20 cellular contexts compared by ENCODE assay signal in the genomic region with DNA sequence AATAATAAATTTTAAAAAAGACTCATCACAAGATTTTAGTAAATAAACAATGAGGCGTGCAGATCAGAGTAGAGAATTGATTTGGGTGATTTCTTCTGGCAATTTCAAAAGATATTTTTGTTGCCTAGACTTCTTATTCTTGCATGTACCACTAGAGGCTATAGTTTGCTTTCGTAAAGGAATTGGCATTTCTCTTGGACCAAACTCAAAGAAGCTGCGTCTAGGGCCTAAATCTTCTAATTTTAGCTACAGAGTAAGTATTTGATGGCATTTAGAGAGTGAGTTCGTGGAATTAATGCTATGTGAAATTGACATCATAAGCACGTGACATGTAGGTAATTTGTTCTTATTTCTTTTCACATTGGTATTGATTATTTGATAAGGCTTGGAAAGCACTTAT. TPM values are rescaled to one million over a fixed set of nuclear protein-coding genes. Genes with fewer than 3 reads are reported as not detected.
DNase-seq lines count a peak whose midpoint lies in the region; ATAC-seq and TF ChIP-seq lines count a peak whose summit lies in the region.
"Had no signal": no experiment of that assay in that cellular context is flagged by ENCODE, and none has a peak within 500 bp of the region (broad histone marks: within the 10 kb centered on the region; RNA-seq: fewer than 3 reads in every experiment).

No MANE protein-coding gene starts in this region.

- H3K4me3 Mint-ChIP-seq in nephron progenitor cell: no peak overlapping the region
- H3K4me3 Mint-ChIP-seq: activated CD8-positive, alpha-beta T cell treated with anti-CD3 and anti-CD28 coated beads, Interleukin-2, amount 10 ng/mL, durations not matched to agents 7 days and 5 days; activated T-cell treated with anti-CD3 and anti-CD28 coated beads, Interleukin-2, amount 50 U/mL, for 72 hours; memory B cell; naive thymus-derived CD8-positive, alpha-beta T cell had no signal

- POLR2A ChIA-PET in AG04449 (lab: Yijun Ruan, JAX): no interaction called here

- no peak overlapping the region for H3K27ac Mint-ChIP-seq in nephron progenitor cell
- H3K27ac Mint-ChIP-seq: activated CD8-positive, alpha-beta T cell treated with anti-CD3 and anti-CD28 coated beads, Interleukin-2, amount 10 ng/mL, durations not matched to agents 7 days and 5 days; memory B cell had no signal

- H3K36me3 ChIP-seq in osteoblast (ENCODE audit: insufficient read depth, low read length) (peaks cover 38% of the 10 kb centered on the region), WERI-Rb-1 (peaks cover 14% of the 10 kb centered on the region)
- H3K36me3 ChIP-seq: prostate gland had no signal

- H3K27me3 ChIP-seq in osteoblast (ENCODE audit: insufficient read depth, low read length) (no peaks in the 10 kb centered on the region), WERI-Rb-1 (ENCODE audit: insufficient read depth, low read depth, severe bottlenecking) (no peaks in the 10 kb centered on the region)

- ATAC-seq in HG03342 (IDR thresholded peaks at IDR 0.05; ENCODE audit: unreplicated experiment): no peak
- ATAC-seq: A549; activated CD8-positive, alpha-beta T cell treated with anti-CD3 and anti-CD28 coated beads, Interleukin-2, amount 10 ng/mL, durations not matched to agents 7 days and 5 days; activated T-cell treated with anti-CD3 and anti-CD28 coated beads, Interleukin-2, amount 50 U/mL, for 72 hours; naive thymus-derived CD8-positive, alpha-beta T cell had no signal

- H3K9me3 ChIP-seq in osteoblast (ENCODE audit: low read depth, low read length): no peaks in the 10 kb centered on the region
- H3K9me3 ChIP-seq in WERI-Rb-1 (ENCODE audit: severe bottlenecking): no peaks in the 10 kb centered on the region
- H3K9me3 ChIP-seq: A549, prostate gland had no signal

- CTCF ChIA-PET in AG04449 (lab: Yijun Ruan, JAX): interaction anchor here (0.6 to 1.6 kb wide), 3 partner anchors 9 to 357 kb away, joined by 3 to 8 read pairs (median 4); no protein-coding TSS in a partner anchor

- DNase-seq in AG04449 (ENCODE audit: low read depth, low spot score): peak; percentile 12
- peak; percentile 60 for DNase-seq in SK-MEL-5 (ENCODE audit: low read depth, low spot score)
- peak; percentile 32 for DNase-seq in fibroblast of gingiva (ENCODE audit: low read depth)
- DNase-seq in osteoblast (ENCODE audit: insufficient read length, low spot score, missing footprints): no peak
- DNase-seq in WERI-Rb-1: no peak
- DNase-seq in NCI-H1105 (lab: John Stamatoyannopoulos, UW): no peak
- no peak for DNase-seq in nephron progenitor cell
- DNase-seq: activated CD8-positive, alpha-beta T cell treated with anti-CD3 and anti-CD28 coated beads, Interleukin-2, amount 10 ng/mL, durations not matched to agents 7 days and 5 days; activated T-cell treated with anti-CD3 and anti-CD28 coated beads, Interleukin-2, amount 50 U/mL, for 72 hours; naive thymus-derived CD8-positive, alpha-beta T cell; NCI-H1417 treated with DMSO at 0.1 percent for 48 hours; NCI-H2171 treated with DMSO at 0.1 percent for 48 hours; RPMI8226; stimulated activated CD4-positive, alpha-beta T cell treated with anti-CD3 and anti-CD28 coated beads, Interleukin-12 subunit alpha, Interleukin-12 subunit beta, amount 100 ng/mL, for 4 hours had no signal

- peaks cover 2% of the 10 kb centered on the region for H3K4me1 ChIP-seq in osteoblast (ENCODE audit: insufficient read depth, low read length)
- H3K4me1 ChIP-seq: A549, prostate gland had no signal

- H3K79me2 ChIP-seq in osteoblast (ENCODE audit: insufficient read depth, low read length): peaks cover 21% of the 10 kb centered on the region

- H3K4me1 Mint-ChIP-seq in nephron progenitor cell: no peaks in the 10 kb centered on the region

- no peak overlapping the region for H3K4me3 ChIP-seq in AG04449 (ENCODE audit: low read depth, low read length)
- H3K4me3 ChIP-seq in osteoblast (ENCODE audit: insufficient read depth, low read length): no peak overlapping the region
- no peak overlapping the region for H3K4me3 ChIP-seq in WERI-Rb-1 (ENCODE audit: low read depth, low read length)
- H3K4me3 ChIP-seq: A549, prostate gland had no signal

- in situ Hi-C loops in SK-MEL-5 (cut with HindIII; ENCODE audit: low pct_unique_long_range_greater_than_20kb, low sequenced_read_pairs): no loop called here

- H3K36me3 Mint-ChIP-seq in nephron progenitor cell (ENCODE audit: low read depth): peaks cover 5% of the 10 kb centered on the region

- no peaks in the 10 kb centered on the region for H3K9me3 Mint-ChIP-seq in nephron progenitor cell
- H3K9me3 Mint-ChIP-seq: activated T-cell treated with anti-CD3 and anti-CD28 coated beads, Interleukin-2, amount 50 U/mL, for 72 hours; memory B cell; naive thymus-derived CD8-positive, alpha-beta T cell had no signal

- H3K27me3 Mint-ChIP-seq in nephron progenitor cell (ENCODE audit: low read depth, poor library complexity): no peaks in the 10 kb centered on the region
- H3K27me3 Mint-ChIP-seq: memory B cell; naive thymus-derived CD8-positive, alpha-beta T cell had no signal

- no peak overlapping the region for H3K4me2 ChIP-seq in osteoblast (ENCODE audit: insufficient read depth, low read length)
- H3K4me2 ChIP-seq: A549 had no signal

- TF ChIP-seq CTCF in AG04449 (IDR thresholded peaks at IDR 0.05; ENCODE audit: insufficient read depth, low read length, missing control alignments) (no peak), osteoblast (IDR thresholded peaks at IDR 0.05; ENCODE audit: extremely low read depth, low read depth, low read length) (peak; percentile 50), WERI-Rb-1 (IDR thresholded peaks at IDR 0.05; ENCODE audit: low read depth, low read length) (no peak), nephron progenitor cell (IDR thresholded peaks at IDR 0.05) (no peak)

- H4K20me1 ChIP-seq in osteoblast (ENCODE audit: insufficient read depth, low read length): peaks cover 4% of the 10 kb centered on the region

- H3K27ac ChIP-seq in osteoblast (ENCODE audit: low read depth, low read length) (peak overlapping the region; percentile 57), WERI-Rb-1 (no peak overlapping the region)
- H3K27ac ChIP-seq: A549, prostate gland, VCaP had no signal

- H2AFZ ChIP-seq in osteoblast (ENCODE audit: low read length): no peak overlapping the region

RNA-seq across cellular contexts. Expression of gene ABCC11, which starts 24.4 kb away (rescaled TPM):
- total RNA-seq in SK-MEL-5 (2014; rRNA removed; shearing (Covaris generic)): 0.13 and 1.5 TPM in 2 replicates
- 0.56 and 1.2 TPM in 2 replicates for polyA plus RNA-seq in SK-MEL-5 (2015; cell fraction: cytosol; rRNA removed)
- polyA plus RNA-seq in SK-MEL-5 (2015; cell fraction: nucleus; rRNA removed): 0.50 and 4.4 TPM in 2 replicates
- under 0.01 and 0.29 TPM in 2 replicates for total RNA-seq in osteoblast
- total RNA-seq: activated CD8-positive, alpha-beta T cell treated with anti-CD3 and anti-CD28 coated beads, Interleukin-2, amount 10 ng/mL, durations not matched to agents 7 days and 5 days; HT1080 had no signal

RNA-seq across cellular contexts. Expression of gene LONP2, which starts 27.6 kb away (rescaled TPM):
- 130 and 133 TPM in 2 replicates for total RNA-seq in SK-MEL-5 (2014; rRNA removed; shearing (Covaris generic))
- polyA plus RNA-seq in SK-MEL-5 (2015; cell fraction: cytosol; rRNA removed): 56.7 and 66.2 TPM in 2 replicates
- polyA plus RNA-seq in SK-MEL-5 (2015; cell fraction: nucleus; rRNA removed): 255 and 272 TPM in 2 replicates
- 54.5 and 56.8 TPM in 2 replicates for total RNA-seq in osteoblast

Comparison
In these comparisons a context has a peak if more than half of its experiments do, and no peak if none do; other contexts are left out.
1. DNase-seq: peak in AG04449 (single experiment), SK-MEL-5 (single experiment) and fibroblast of gingiva (single experiment); none in osteoblast (single experiment), WERI-Rb-1 (single experiment), NCI-H1105 (single experiment) and nephron progenitor cell (single experiment).